Comparison of ENCODE assay signal across 26 cellular contexts in genomic region chr5:159593518-159594073, GRCh38.
"Had no signal": no experiment of that assay in that cellular context is flagged by ENCODE, and none has a peak within 500 bp of the region (broad histone marks: within the 10 kb centered on the region; RNA-seq: fewer than 3 reads in every experiment).

No MANE protein-coding gene starts in this region.

- H3K4me3 Mint-ChIP-seq: mesothelial cell of epicardium; naive B cell; natural killer cell; nephron progenitor cell; neural progenitor cell; stimulated activated naive CD8-positive, alpha-beta T cell treated with anti-CD3 and anti-CD28 coated beads, Interleukin-15, Interleukin-2, amounts not matched to agents 100 ng/mL and 50 ng/mL, for 24 hours had no signal

- ATAC-seq: natural killer cell, right lobe of liver, upper lobe of right lung had no signal

- H3K36me3 Mint-ChIP-seq: natural killer cell, neural progenitor cell had no signal

- H3K4me1 ChIP-seq: left ventricle myocardium inferior, neural progenitor cell, right atrium auricular region, right lobe of liver, suprapubic skin, tibial artery, upper lobe of right lung had no signal

- H3K27ac ChIP-seq: left ventricle myocardium inferior, neural progenitor cell, neutrophil, right atrium auricular region, right lobe of liver, suprapubic skin, thoracic aorta, tibial artery, upper lobe of right lung had no signal

- H3K9me3 ChIP-seq: neutrophil, right atrium auricular region, right lobe of liver, suprapubic skin, thoracic aorta, upper lobe of right lung had no signal

- H3K4me1 Mint-ChIP-seq: mesothelial cell of epicardium, naive B cell, natural killer cell, nephron progenitor cell had no signal

- FAIRE-seq: urothelium cell line had no signal

- H3K4me3 ChIP-seq: left ventricle myocardium inferior, lung, neural progenitor cell, right atrium auricular region, right lobe of liver, smooth muscle cell, suprapubic skin, thoracic aorta, tibial artery, upper lobe of right lung had no signal

- H3K27ac Mint-ChIP-seq: mesothelial cell of epicardium; natural killer cell; nephron progenitor cell; neural progenitor cell; progenitor cell of endocrine pancreas; stimulated activated naive CD8-positive, alpha-beta T cell treated with anti-CD3 and anti-CD28 coated beads, Interleukin-15, Interleukin-2, amounts not matched to agents 100 ng/mL and 50 ng/mL, for 24 hours had no signal

- DNase-seq: islet precursor cell; left ventricle myocardium inferior; naive B cell; natural killer cell; nephron progenitor cell; occipital lobe; right lobe of liver; stimulated activated CD4-positive, alpha-beta T cell treated with anti-CD3 and anti-CD28 coated beads, Interleukin-1b, Interleukin-23, amount 100 ng/mL, for 48 hours; stimulated activated CD4-positive, alpha-beta T cell treated with anti-CD3 and anti-CD28 coated beads, Interleukin-2, amount 100 ng/mL, for 48 hours; stimulated activated CD4-positive, alpha-beta T cell treated with anti-CD3 and anti-CD28 coated beads, Interleukin-4, amount 100 ng/mL, for 4 hours; stimulated activated CD8-positive, alpha-beta memory T cell treated with anti-CD3 and anti-CD28 coated beads, Interleukin-4, amount 100 ng/mL, for 48 hours; stimulated activated naive CD4-positive, alpha-beta T cell; tibial artery; trophoblast cell; upper lobe of right lung had no signal

- H3K27me3 ChIP-seq: neural progenitor cell, neutrophil, right atrium auricular region, right lobe of liver, suprapubic skin, tibial artery, upper lobe of right lung had no signal

- H3K36me3 ChIP-seq: left ventricle myocardium inferior, neural progenitor cell, neutrophil, right atrium auricular region, right lobe of liver, suprapubic skin, thoracic aorta, tibial artery, upper lobe of right lung had no signal
